ENCODE assay signal across 1 cellular context in the genomic region with DNA sequence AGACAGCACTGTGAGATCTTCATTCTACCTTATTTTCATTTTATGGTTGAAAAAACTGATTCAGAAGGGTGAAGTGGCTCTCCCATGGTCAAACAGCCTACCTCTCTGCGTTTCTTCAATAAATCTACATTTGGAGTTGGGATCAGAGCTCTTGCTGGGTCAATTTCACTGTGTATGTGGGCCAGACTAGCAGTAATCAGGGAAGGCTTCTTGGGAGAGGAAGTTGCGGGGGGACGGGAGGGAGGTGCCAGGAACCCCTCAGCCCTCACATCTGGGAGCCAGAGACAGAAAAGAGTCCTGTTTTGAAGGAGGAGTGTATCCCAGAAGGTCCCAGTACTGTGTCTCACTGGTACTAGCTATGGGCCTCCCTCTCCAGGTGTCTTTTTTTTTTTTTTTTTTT.
TF ChIP-seq lines count a peak whose summit lies in the region.

No MANE protein-coding gene starts in this region.

TF ChIP-seq in H1, 55 proteins besides CTCF, POLR2A, EP300 and RAD21:
- TF ChIP-seq ASH2L (IDR thresholded peaks at IDR 0.05; ENCODE audit: low read length) (no peak), SUZ12 (IDR thresholded peaks at IDR 0.05; ENCODE audit: low read length) (no peak), SIX5 (IDR thresholded peaks at IDR 0.05; ENCODE audit: low read depth, low read length) (no peak)
- TF ChIP-seq, protein P1, sequence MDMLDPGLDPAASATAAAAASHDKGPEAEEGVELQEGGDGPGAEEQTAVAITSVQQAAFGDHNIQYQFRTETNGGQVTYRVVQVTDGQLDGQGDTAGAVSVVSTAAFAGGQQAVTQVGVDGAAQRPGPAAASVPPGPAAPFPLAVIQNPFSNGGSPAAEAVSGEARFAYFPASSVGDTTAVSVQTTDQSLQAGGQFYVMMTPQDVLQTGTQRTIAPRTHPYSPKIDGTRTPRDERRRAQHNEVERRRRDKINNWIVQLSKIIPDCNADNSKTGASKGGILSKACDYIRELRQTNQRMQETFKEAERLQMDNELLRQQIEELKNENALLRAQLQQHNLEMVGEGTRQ (IDR thresholded peaks at IDR 0.05; ENCODE audit: low read length), result no peak
